ENCODE assay signal across 8 cellular contexts in genomic region chr3:49120438-49121135, GRCh38. TPM values are rescaled to one million over a fixed set of nuclear protein-coding genes. Genes with fewer than 3 reads are reported as not detected.
DNase-seq lines count a peak whose midpoint lies in the region; ATAC-seq and TF ChIP-seq lines count a peak whose summit lies in the region.

Gene USP19, minus strand, starts transcription at chr3:49120823. Its CDS starts 1,678 bp downstream, at chr3:49119145.

- POLR2A ChIA-PET in A673 (lab: Charles Lee; ENCODE audit: low non-redundant PET) = interaction anchor here (0.6 kb wide), 1 partner anchor 12 kb away, joined by 3 read pairs; the partner anchor contains the start of gene LAMB2
- POLR2A ChIA-PET in activated B cell treated with CpG ODN at 0.5 μM for 24 hours (lab: Charles Lee) = interaction anchor here (0.5 to 3.3 kb wide), 21 partner anchors 11 to 820 kb away, joined by 3 to 76 read pairs (median 5); partner anchors contain the start of genes ARIH2, DAG1, IMPDH2 and KLHDC8B

- H3K9me3 Mint-ChIP-seq in activated B cell treated with CpG ODN at 0.5 μM for 24 hours = no peaks in the 10 kb centered on the region

- TF ChIP-seq CTCF in A673 (conservative IDR thresholded peaks at IDR 0.05; ENCODE audit: low read depth, low read length) (no peak), activated B cell treated with CpG ODN at 0.5 μM for 24 hours (IDR thresholded peaks at IDR 0.05) (no peak)

- H3K36me3 Mint-ChIP-seq in activated B cell treated with CpG ODN at 0.5 μM for 24 hours (ENCODE audit: low read depth) = peaks cover 30% of the 10 kb centered on the region

- H3K27me3 ChIP-seq in A673 (replicated peaks; ENCODE audit: insufficient read depth, low read depth, low read length, poor library complexity) = no peaks in the 10 kb centered on the region

- no TSS peak for BruUV-seq in A673 (replicated peaks; lab: Mats Ljungman, UMichigan)

- peaks cover 17% of the 10 kb centered on the region for H3K4me1 Mint-ChIP-seq in activated B cell treated with CpG ODN at 0.5 μM for 24 hours

- no peaks in the 10 kb centered on the region for H3K4me1 ChIP-seq in A673 (ENCODE audit: insufficient read depth, low read length, poor library complexity, severe bottlenecking)

- peaks cover 19% of the 10 kb centered on the region for H3K36me3 ChIP-seq in A673 (ENCODE audit: insufficient read depth, low read length, poor library complexity, severe bottlenecking)

- peak within 1 kb of the TSS; percentile 84 for H3K4me3 Mint-ChIP-seq in activated B cell treated with CpG ODN at 0.5 μM for 24 hours

- DNase-seq in A673 (ENCODE audit: low spot score) (peak; percentile 88), NCI-H345 (lab: John Stamatoyannopoulos, UW) (peak; percentile 91), activated B cell treated with CpG ODN at 0.5 μM for 24 hours (peak; percentile 95), caudate nucleus (lab: John Stamatoyannopoulos, UW) (peak in 59 of 61 donors; percentile 38 to 97 (median 91)), iris pigment epithelial cell (ENCODE audit: low read depth) (peak; percentile 93)
- peak; percentile 94 for DNase-seq in stimulated activated CD4-positive, alpha-beta T cell treated with anti-CD3 and anti-CD28 coated beads, Interleukin-12 subunit alpha, Interleukin-12 subunit beta, amount 100 ng/mL, for 4 hours

- H3K9me3 ChIP-seq in A673 (ENCODE audit: low read depth, low read length, poor library complexity, severe bottlenecking) = no peaks in the 10 kb centered on the region

- CTCF ChIA-PET in A673 (lab: Charles Lee) (interaction anchor here (0.9 kb wide), 1 partner anchor 26 kb away, joined by 4 read pairs; no protein-coding TSS in a partner anchor), activated B cell treated with CpG ODN at 0.5 μM for 24 hours (lab: Charles Lee) (interaction anchor here (0.7 to 1.2 kb wide), 3 partner anchors 26 to 133 kb away, joined by 3 to 4 read pairs (median 3); no protein-coding TSS in a partner anchor)

- peak within 1 kb of the TSS; percentile 84 for H3K4me3 ChIP-seq in A673 (ENCODE audit: low read depth, low read length, poor library complexity, severe bottlenecking)

- H3K27ac ChIP-seq in A673 (ENCODE audit: low read depth, low read length, poor library complexity, severe bottlenecking) (peak within 1 kb of the TSS; percentile 87), caudate nucleus (ENCODE audit: low read depth, low read length) (peak within 1 kb of the TSS; percentile 96)

- no peaks in the 10 kb centered on the region for H3K27me3 Mint-ChIP-seq in activated B cell treated with CpG ODN at 0.5 μM for 24 hours

- intact Hi-C loops in A673 (cut with micrococcal nuclease; ENCODE audit: unreplicated experiment) (no loop called here), activated B cell treated with CpG ODN at 0.5 μM for 24 hours (cut with micrococcal nuclease) (loop anchor here (1.0 kb wide), 7 partner anchors 16 to 350 kb away; partner anchors contain the start of genes ARIH2, CCDC71, DAG1 and NDUFAF3)

- ATAC-seq in GM18520 (IDR thresholded peaks at IDR 0.05; ENCODE audit: unreplicated experiment) (peak; percentile 75), HG03066 (IDR thresholded peaks at IDR 0.05; ENCODE audit: low read depth, unreplicated experiment) (peak; percentile 87), activated B cell treated with CpG ODN at 0.5 μM for 24 hours (ENCODE audit: low read depth) (peak; percentile 93)

- H3K27ac Mint-ChIP-seq in activated B cell treated with CpG ODN at 0.5 μM for 24 hours = peak within 1 kb of the TSS; percentile 79

RNA-seq across cellular contexts. Expression of gene USP19, which starts in this region (rescaled TPM):
- 37.5 and 44.9 TPM in 2 replicates for total RNA-seq in A673 (2021)
- total RNA-seq in activated B cell treated with CpG ODN at 0.5 μM for 24 hours = 62.0 and 75.3 TPM in 2 replicates

Comparison
In these comparisons a context has a peak if more than half of its experiments do, and no peak if none do; other contexts are left out.
1. Peak in every context shown above with its lines: DNase-seq, ATAC-seq, H3K4me3 ChIP-seq and H3K27ac ChIP-seq.